In genomic region chr16:3012828-3013420, GRCh38 we compare ENCODE assay signal across 10 cellular contexts. TPM values are rescaled to one million over a fixed set of nuclear protein-coding genes. Genes with fewer than 3 reads are reported as not detected.
DNase-seq lines count a peak whose midpoint lies in the region; ATAC-seq and TF ChIP-seq lines count a peak whose summit lies in the region.
"Had no signal": no experiment of that assay in that cellular context is flagged by ENCODE, and none has a peak within 500 bp of the region (broad histone marks: within the 10 kb centered on the region; RNA-seq: fewer than 3 reads in every experiment).

Gene CLDN9 (plus strand): TSS chr16:3012923. CDS start chr16:3013363, 440 bp downstream.

- no peak for ATAC-seq in GM19395 (IDR thresholded peaks at IDR 0.05; ENCODE audit: unreplicated experiment)

- CTCF ChIA-PET in CD4-positive, alpha-beta memory T cell (lab: Charles Lee; ENCODE audit: partially characterized antibody) = interaction anchor here (0.7 to 14.2 kb wide), 4 partner anchors 9 to 15 kb away, joined by 3 to 444 read pairs (median 4); partner anchors contain the start of genes CLDN6, HCFC1R1, THOC6 and TNFRSF12A

- H4K20me1 ChIP-seq in osteoblast (ENCODE audit: insufficient read depth, low read length) = no peaks in the 10 kb centered on the region

- peaks cover 5 to 16% (median 9%) of the 10 kb centered on the region in 4 donors for H3K4me1 Mint-ChIP-seq in CD4-positive, alpha-beta memory T cell

- TF ChIP-seq CTCF in osteoblast (IDR thresholded peaks at IDR 0.05; ENCODE audit: extremely low read depth, low read depth, low read length) = no peak

- no peak within 1 kb of the TSS for H2AFZ ChIP-seq in osteoblast (ENCODE audit: low read length)

- no peaks in the 10 kb centered on the region for H3K36me3 ChIP-seq in ectodermal cell (ENCODE audit: control insufficient read depth, insufficient read depth, low read length)
- no peaks in the 10 kb centered on the region for H3K36me3 ChIP-seq in osteoblast (ENCODE audit: insufficient read depth, low read length)
- no peaks in the 10 kb centered on the region for H3K36me3 ChIP-seq in CD4-positive, alpha-beta memory T cell (ENCODE audit: insufficient read depth, low read length)
- H3K36me3 ChIP-seq: thoracic aorta had no signal

- no peaks in the 10 kb centered on the region for H3K27me3 Mint-ChIP-seq in CD4-positive, alpha-beta memory T cell

- no peak within 1 kb of the TSS for H3K27ac Mint-ChIP-seq in CD4-positive, alpha-beta memory T cell
- H3K27ac Mint-ChIP-seq: activated naive CD8-positive, alpha-beta T cell treated with anti-CD3 and anti-CD28 coated beads for 36 hours had no signal

- intact Hi-C loops in CD4-positive, alpha-beta memory T cell (cut with micrococcal nuclease) = no loop called here

- peak within 1 kb of the TSS in 1 of 8 donors; percentile 43 for H3K4me3 Mint-ChIP-seq in CD4-positive, alpha-beta memory T cell
- H3K4me3 Mint-ChIP-seq: activated naive CD8-positive, alpha-beta T cell treated with anti-CD3 and anti-CD28 coated beads for 36 hours had no signal

- H3K36me3 Mint-ChIP-seq in CD4-positive, alpha-beta memory T cell = no peaks in the 10 kb centered on the region
- H3K36me3 Mint-ChIP-seq: activated naive CD8-positive, alpha-beta T cell treated with anti-CD3 and anti-CD28 coated beads for 36 hours had no signal

- H3K9me3 Mint-ChIP-seq in CD4-positive, alpha-beta memory T cell = no peaks in the 10 kb centered on the region
- H3K9me3 Mint-ChIP-seq: activated naive CD8-positive, alpha-beta T cell treated with anti-CD3 and anti-CD28 coated beads for 36 hours had no signal

- H3K9me3 ChIP-seq in ectodermal cell (ENCODE audit: control insufficient read depth, low read length) (no peaks in the 10 kb centered on the region), osteoblast (ENCODE audit: low read depth, low read length) (no peaks in the 10 kb centered on the region)
- H3K9me3 ChIP-seq in CD4-positive, alpha-beta memory T cell (ENCODE audit: control insufficient read depth in 1 of 2, low read length in 2 of 2) = no peaks in the 10 kb centered on the region
- H3K9me3 ChIP-seq: thoracic aorta had no signal

- no peaks in the 10 kb centered on the region for H3K79me2 ChIP-seq in osteoblast (ENCODE audit: insufficient read depth, low read length)

- H3K27ac ChIP-seq in ectodermal cell (ENCODE audit: insufficient read depth, low read depth, low read length, poor library complexity, severe bottlenecking) (no peak within 1 kb of the TSS), osteoblast (ENCODE audit: low read depth, low read length) (no peak within 1 kb of the TSS)
- H3K27ac ChIP-seq in CD4-positive, alpha-beta memory T cell (ENCODE audit: low read depth, low read length) = no peak within 1 kb of the TSS
- H3K27ac ChIP-seq: thoracic aorta had no signal

- WGBS in ectodermal cell, 2 experiments = 25 to 26% methylated on average over 27 of the region's 27 CpGs

- H3K4me1 ChIP-seq in ectodermal cell (ENCODE audit: control insufficient read depth, insufficient read depth, low read length) = peaks cover 29% of the 10 kb centered on the region
- H3K4me1 ChIP-seq in osteoblast (ENCODE audit: insufficient read depth, low read length) = no peaks in the 10 kb centered on the region
- H3K4me1 ChIP-seq in CD4-positive, alpha-beta memory T cell (ENCODE audit: insufficient read depth, low read length) = peaks cover 13% of the 10 kb centered on the region

- H3K27me3 ChIP-seq in ectodermal cell (ENCODE audit: control insufficient read depth, insufficient read depth, low read length, poor library complexity, severe bottlenecking) (peaks cover 44% of the 10 kb centered on the region), osteoblast (ENCODE audit: insufficient read depth, low read length) (peaks cover 61% of the 10 kb centered on the region)
- no peaks in the 10 kb centered on the region for H3K27me3 ChIP-seq in CD4-positive, alpha-beta memory T cell (ENCODE audit: insufficient read depth, low read length)

- POLR2A ChIA-PET in CD4-positive, alpha-beta memory T cell (lab: Charles Lee; ENCODE audit: partially characterized antibody) = interaction anchor here (1.0 kb wide), 1 partner anchor 9 kb away, joined by 3 read pairs; no protein-coding TSS in a partner anchor

- DNase-seq in ELR (ENCODE audit: low read depth) = peak; percentile 59
- DNase-seq in NCI-H187 (lab: John Stamatoyannopoulos, UW) = peak; percentile 77 to 94
- peak; percentile 87 for DNase-seq in osteoblast (ENCODE audit: insufficient read length, low spot score, missing footprints)
- DNase-seq in GM03348 (ENCODE audit: low spot score) = no peak
- DNase-seq in CD4-positive, alpha-beta memory T cell = no peak
- DNase-seq in NCI-H2227 (lab: John Stamatoyannopoulos, UW; ENCODE audit: unreplicated experiment) = no peak
- DNase-seq: activated naive CD8-positive, alpha-beta T cell treated with anti-CD3 and anti-CD28 coated beads for 36 hours had no signal

- no peak within 1 kb of the TSS for H3K4me2 ChIP-seq in osteoblast (ENCODE audit: insufficient read depth, low read length)

- H3K4me3 ChIP-seq in ectodermal cell (ENCODE audit: insufficient read depth, low read depth, low read length) = peak within 1 kb of the TSS; percentile 2
- H3K4me3 ChIP-seq in osteoblast (ENCODE audit: insufficient read depth, low read length) = no peak within 1 kb of the TSS
- no peak within 1 kb of the TSS for H3K4me3 ChIP-seq in CD4-positive, alpha-beta memory T cell (ENCODE audit: low read length in 2 of 2)
- H3K4me3 ChIP-seq: thoracic aorta had no signal

RNA-seq across cellular contexts. Expression of gene CLDN9, which starts in this region (rescaled TPM):
- not detected for polyA plus RNA-seq in ectodermal cell (2013, experiment 1 of 4)
- polyA plus RNA-seq in ectodermal cell (2013, experiment 2 of 4) = 0.09 TPM
- not detected for polyA plus RNA-seq in ectodermal cell (2013, experiment 3 of 4)
- not detected for polyA plus RNA-seq in ectodermal cell (2013, experiment 4 of 4)
- not detected in 2 replicates for total RNA-seq in osteoblast
- total RNA-seq in CD4-positive, alpha-beta memory T cell = not detected
- polyA plus RNA-seq in CD4-positive, alpha-beta memory T cell = not detected
- total RNA-seq: activated naive CD8-positive, alpha-beta T cell treated with anti-CD3 and anti-CD28 coated beads for 36 hours had no signal

Comparison
In these comparisons a context has a peak if more than half of its experiments do, and no peak if none do; other contexts are left out.
1. Peak in DNase-seq in osteoblast; RNA of the gene not detected or under 1 TPM.
2. DNase-seq: peak in ELR (single experiment) and NCI-H187 (2 of 2); none in GM03348 (single experiment), CD4-positive, alpha-beta memory T cell (0 of 5) and NCI-H2227 (single experiment).